In the genomic region with DNA sequence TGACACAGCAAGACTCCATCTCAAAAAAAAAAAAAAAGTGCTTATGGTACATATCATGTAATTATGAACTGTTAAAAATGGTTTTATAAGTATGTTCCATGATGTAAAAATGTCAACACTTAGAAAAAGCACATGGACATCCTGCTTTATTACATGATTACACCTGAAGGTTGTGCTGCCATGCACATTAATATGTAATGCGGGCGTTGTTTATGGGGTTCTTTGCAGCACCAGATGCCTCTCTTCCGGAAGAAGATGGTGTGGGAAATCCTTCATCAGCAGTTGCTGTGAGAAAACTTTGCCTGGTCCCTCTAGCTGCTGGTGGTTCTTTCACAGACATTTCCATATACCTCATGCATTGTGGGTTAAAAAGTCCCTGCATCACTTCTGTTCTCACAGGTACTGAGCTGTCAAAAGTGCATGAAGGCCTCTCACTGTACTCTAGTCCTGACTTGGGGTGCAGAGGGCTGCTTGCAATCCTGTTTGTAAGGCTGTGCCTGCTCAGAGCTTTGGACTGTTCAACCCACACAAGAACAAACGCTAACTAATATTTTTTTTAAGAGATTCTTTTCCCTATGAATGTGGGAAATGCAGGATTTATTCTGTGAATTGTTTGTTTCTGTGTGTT, we compare ENCODE assay signal across 1 cellular context.
TF ChIP-seq lines count a peak whose summit lies in the region.

No MANE protein-coding gene starts in this region.

TF ChIP-seq in WTC11, 78 proteins besides CTCF, POLR2A, EP300 and RAD21 (continued from another document):
- no peak for TF ChIP-seq IRF1 (CRISPR knock-in tag; IDR thresholded peaks at IDR 0.05)
- no peak for TF ChIP-seq ZNF263 (CRISPR knock-in tag; IDR thresholded peaks at IDR 0.05; ENCODE audit: low read depth)
- TF ChIP-seq NR3C1 (CRISPR knock-in tag; conservative IDR thresholded peaks at IDR 0.05; ENCODE audit: low read depth): no peak
- TF ChIP-seq TEAD1 (CRISPR knock-in tag; IDR thresholded peaks at IDR 0.05): no peak
- no peak for TF ChIP-seq ATF1 (CRISPR knock-in tag; IDR thresholded peaks at IDR 0.05)
- no peak for TF ChIP-seq CBFB (CRISPR knock-in tag; IDR thresholded peaks at IDR 0.05; ENCODE audit: low read depth)
